Comparison of ENCODE assay signal across 16 cellular contexts in genomic region chr12:3213768-3214167, GRCh38.
DNase-seq lines count a peak whose midpoint lies in the region; ATAC-seq and TF ChIP-seq lines count a peak whose summit lies in the region.
"Had no signal": no experiment of that assay in that cellular context is flagged by ENCODE, and none has a peak within 500 bp of the region (broad histone marks: within the 10 kb centered on the region; RNA-seq: fewer than 3 reads in every experiment).

No MANE protein-coding gene starts in this region.

- H3K9me2 ChIP-seq in GM23338 (ENCODE audit: insufficient read depth): no peaks in the 10 kb centered on the region
- no peaks in the 10 kb centered on the region for H3K9me2 ChIP-seq in neural cell (ENCODE audit: insufficient read depth, low read length)

- H3K9ac ChIP-seq in mammary epithelial cell (ENCODE audit: insufficient read depth, low read length): no peak overlapping the region
- no peak overlapping the region for H3K9ac ChIP-seq in endodermal cell (ENCODE audit: extremely low read depth, low read length, poor library complexity, severe bottlenecking)
- peak overlapping the region; percentile 50 for H3K9ac ChIP-seq in neural cell (ENCODE audit: low read length)
- H3K9ac ChIP-seq: KMS-11 had no signal

- H3K9me3 ChIP-seq in breast epithelium: no peaks in the 10 kb centered on the region
- H3K9me3 ChIP-seq in mammary epithelial cell (replicated peaks; ENCODE audit: insufficient read depth, low read length): no peaks in the 10 kb centered on the region
- no peaks in the 10 kb centered on the region for H3K9me3 ChIP-seq in endodermal cell (ENCODE audit: control insufficient read depth, low read length)
- H3K9me3 ChIP-seq in neural cell (ENCODE audit: low read length): no peaks in the 10 kb centered on the region
- H3K9me3 ChIP-seq in testis: no peaks in the 10 kb centered on the region

- no peak for DNase-seq in breast epithelium (ENCODE audit: low spot score in 2 of 2)
- DNase-seq in mammary epithelial cell: no peak
- no peak for DNase-seq in GM23338 (ENCODE audit: low spot score)
- DNase-seq in endodermal cell: no peak
- no peak for DNase-seq in stimulated activated CD4-positive, alpha-beta T cell treated with anti-CD3 and anti-CD28 coated beads, Interleukin-4, amount 100 ng/mL, for 24 hours
- no peak for DNase-seq in GM10248 (ENCODE audit: extremely low spot score)
- no peak for DNase-seq in testis
- DNase-seq: ACHN; GDM1; IMR-90; NCI-H774; NK-92 treated with Interleukin-12 subunit alpha and Interleukin-12 subunit beta, amount 100 ng/mL, for 24 hours had no signal

- peak overlapping the region; percentile 14; the same call in 1 of the 3 replicates for H3K4me3 Mint-ChIP-seq in GM23338
- no peak overlapping the region for H3K4me3 Mint-ChIP-seq in endodermal cell

- H3K4me1 ChIP-seq in breast epithelium (peaks cover 2 to 4% of the 10 kb centered on the region in 2 donors), mammary epithelial cell (ENCODE audit: insufficient read depth, low read length) (peaks cover 27% of the 10 kb centered on the region), GM23338 (ENCODE audit: insufficient read depth) (peaks cover 22% of the 10 kb centered on the region), endodermal cell (ENCODE audit: control insufficient read depth, insufficient read depth, low read length) (peaks cover 8% of the 10 kb centered on the region), testis (peaks cover 13% of the 10 kb centered on the region)

- no peak overlapping the region for H3K4me3 ChIP-seq in breast epithelium
- H3K4me3 ChIP-seq in mammary epithelial cell (replicated peaks in 1 of 3; ENCODE audit: insufficient read depth in 1 of 3, low read depth in 2 of 3, low read length in 3 of 3): no peak overlapping the region
- H3K4me3 ChIP-seq in GM23338: no peak overlapping the region
- H3K4me3 ChIP-seq in endodermal cell (ENCODE audit: low read length): no peak overlapping the region
- H3K4me3 ChIP-seq in neural cell (ENCODE audit: low read length): no peak overlapping the region
- no peak overlapping the region for H3K4me3 ChIP-seq in testis

- CTCF ChIA-PET in mammary epithelial cell (lab: Charles Lee; ENCODE audit: low non-redundant PET): no interaction called here
- CTCF ChIA-PET in GM10248 (lab: Yijun Ruan, JAX): interaction anchor here (1.0 to 1.8 kb wide), 6 partner anchors 8 to 87 kb away, joined by 3 to 10 read pairs (median 4); no protein-coding TSS in a partner anchor

- H3K4me1 Mint-ChIP-seq in GM23338 (peaks cover 31% of the 10 kb centered on the region), endodermal cell (peaks cover 38% of the 10 kb centered on the region)

- H3K27me3 ChIP-seq in breast epithelium: no peaks in the 10 kb centered on the region
- no peaks in the 10 kb centered on the region for H3K27me3 ChIP-seq in mammary epithelial cell (ENCODE audit: insufficient read depth, low read length)
- no peaks in the 10 kb centered on the region for H3K27me3 ChIP-seq in GM23338 (ENCODE audit: insufficient read depth)
- H3K27me3 ChIP-seq in endodermal cell (ENCODE audit: control insufficient read depth, insufficient read depth, low read length, poor library complexity, severe bottlenecking): no peaks in the 10 kb centered on the region
- no peaks in the 10 kb centered on the region for H3K27me3 ChIP-seq in neural cell (ENCODE audit: insufficient read depth, low read depth, low read length)
- H3K27me3 ChIP-seq in testis: no peaks in the 10 kb centered on the region

- H3K27me3 Mint-ChIP-seq in GM23338 (ENCODE audit: insufficient read depth, low read depth, poor library complexity): peaks cover 8% of the 10 kb centered on the region
- no peaks in the 10 kb centered on the region for H3K27me3 Mint-ChIP-seq in endodermal cell (ENCODE audit: insufficient read depth)

- peak overlapping the region; percentile 76 to 89 for H3K27ac ChIP-seq in breast epithelium
- H3K27ac ChIP-seq in mammary epithelial cell (ENCODE audit: insufficient read depth, low read depth, low read length): no peak overlapping the region
- H3K27ac ChIP-seq in GM23338 (ENCODE audit: low read depth): no peak overlapping the region
- H3K27ac ChIP-seq in endodermal cell (ENCODE audit: low read depth, low read length): no peak overlapping the region
- peak overlapping the region; percentile 75 for H3K27ac ChIP-seq in neural cell (ENCODE audit: low read length)
- no peak overlapping the region for H3K27ac ChIP-seq in testis
- H3K27ac ChIP-seq: 22Rv1, KMS-11, RWPE1 had no signal

- H3K4me2 ChIP-seq in mammary epithelial cell (ENCODE audit: insufficient read depth, low read depth, low read length) (no peak overlapping the region), GM23338 (peak overlapping the region; percentile 62), neural cell (ENCODE audit: low read length) (no peak overlapping the region)
- H3K4me2 ChIP-seq: KMS-11 had no signal

- H3K79me2 ChIP-seq in mammary epithelial cell (ENCODE audit: insufficient read depth, low read length) (no peaks in the 10 kb centered on the region), GM23338 (replicated peaks; ENCODE audit: insufficient read depth) (no peaks in the 10 kb centered on the region), neural cell (replicated peaks; ENCODE audit: insufficient read depth, low read length) (no peaks in the 10 kb centered on the region)

- H3F3A ChIP-seq in GM23338 (replicated peaks; ENCODE audit: low read depth): 0 out of 2 replicates have a peak, but pooled peaks cover 4% of the 10 kb centered on the region
- no peaks in the 10 kb centered on the region for H3F3A ChIP-seq in neural cell (ENCODE audit: insufficient read depth, low read length, poor library complexity, severe bottlenecking)

- H4K20me1 ChIP-seq in mammary epithelial cell (ENCODE audit: insufficient read depth, low read length) (no peaks in the 10 kb centered on the region), GM23338 (replicated peaks; ENCODE audit: insufficient read depth) (no peaks in the 10 kb centered on the region), neural cell (ENCODE audit: insufficient read depth) (no peaks in the 10 kb centered on the region)

- H3K36me3 ChIP-seq in breast epithelium (no peaks in the 10 kb centered on the region), mammary epithelial cell (ENCODE audit: insufficient read depth, low read length) (no peaks in the 10 kb centered on the region), GM23338 (ENCODE audit: insufficient read depth) (no peaks in the 10 kb centered on the region), endodermal cell (ENCODE audit: control insufficient read depth, insufficient read depth, low read length) (no peaks in the 10 kb centered on the region), neural cell (ENCODE audit: insufficient read depth, low read length) (no peaks in the 10 kb centered on the region), testis (ENCODE audit: low read depth, missing control alignments) (no peaks in the 10 kb centered on the region)

- WGBS in mammary epithelial cell (ENCODE audit: low coverage, missing lambda C conversion rate): 100% methylated on average over 3 of the region's 5 CpGs
- WGBS in endodermal cell (ENCODE audit: insufficient coverage in 1 of 2, insufficient read length in 1 of 2), 2 experiments: 89 to 93% methylated on average over 3 to 5 of the region's 5 CpGs
- 81 to 83% methylated on average over 5 of the region's 5 CpGs for WGBS in testis, 2 donors

- POLR2A ChIA-PET in GM10248 (lab: Yijun Ruan, JAX): no interaction called here

- no peak for ATAC-seq in GM23338

- in situ Hi-C loops in mammary epithelial cell (cut with MboI; ENCODE audit: low sequenced_read_pairs in 2 of 2): no loop called here

- H3K36me3 Mint-ChIP-seq in GM23338 (ENCODE audit: low read depth) (no peaks in the 10 kb centered on the region), endodermal cell (ENCODE audit: low read depth) (peaks cover 6% of the 10 kb centered on the region)

- H3K27ac Mint-ChIP-seq in GM23338 (no peak overlapping the region), endodermal cell (peak overlapping the region; percentile 64)

- dilution Hi-C loops in mammary epithelial cell (cut with HindIII; ENCODE audit: low sequenced_read_pairs): no loop called here

- TF ChIP-seq CTCF in breast epithelium (IDR thresholded peaks at IDR 0.05) (no peak), mammary epithelial cell (conservative IDR thresholded peaks at IDR 0.05 in 1 of 2, IDR thresholded peaks at IDR 0.05 in 1 of 2; ENCODE audit: extremely low read depth in 1 of 2, insufficient read depth in 1 of 2, low read depth in 1 of 2, low read length in 2 of 2) (no peak), GM23338 (conservative IDR thresholded peaks at IDR 0.05; ENCODE audit: low read depth in 2 of 2) (no peak), endodermal cell (conservative IDR thresholded peaks at IDR 0.05) (no peak), neural cell (IDR thresholded peaks at IDR 0.05; ENCODE audit: poor library complexity, severe bottlenecking) (no peak), GM10248 (IDR thresholded peaks at IDR 0.05; ENCODE audit: control extremely low read depth, extremely low read depth, low read depth, missing control alignments) (no peak), testis (IDR thresholded peaks at IDR 0.05) (no peak)

- H3K9me3 Mint-ChIP-seq in GM23338 (no peaks in the 10 kb centered on the region), endodermal cell (no peaks in the 10 kb centered on the region)

- TF ChIP-seq EP300 in neural cell (conservative IDR thresholded peaks at IDR 0.05; ENCODE audit: poor library complexity, severe bottlenecking): no peak

- TF ChIP-seq POLR2A in breast epithelium (IDR thresholded peaks at IDR 0.05) (no peak), testis (IDR thresholded peaks at IDR 0.05) (no peak)

- no TSS peak for BruUV-seq in mammary epithelial cell (replicated peaks; lab: Mats Ljungman, UMichigan)

- no peak for TF ChIP-seq RAD21 in neural cell (conservative IDR thresholded peaks at IDR 0.05)

- intact Hi-C loops in breast epithelium (cut with DNase I; ENCODE audit: low total_unique reads): loop anchor here (10.0 kb wide), 1 partner anchor 51 kb away; no protein-coding TSS in a partner anchor
- intact Hi-C loops in mammary epithelial cell (cut with micrococcal nuclease): no loop called here
- intact Hi-C loops in testis (cut with DNase I; ENCODE audit: low total_unique reads): no loop called here

- no peak overlapping the region for H2AFZ ChIP-seq in mammary epithelial cell (ENCODE audit: low read depth, low read length)
- no peak overlapping the region for H2AFZ ChIP-seq in GM23338
- H2AFZ ChIP-seq in neural cell (ENCODE audit: low read depth, low read length): no peak overlapping the region

TF ChIP-seq in GM23338, 12 proteins besides CTCF, POLR2A, EP300 and RAD21:
- no peak for TF ChIP-seq ZNF331 (CRISPR knock-in tag; IDR thresholded peaks at IDR 0.05; ENCODE audit: low read depth)
TF ChIP-seq in GM23338: peak in this region for 0.

TF ChIP-seq in neural cell, 6 proteins besides CTCF, POLR2A, EP300 and RAD21 (continues in another document):
- no peak for TF ChIP-seq SMC3 (conservative IDR thresholded peaks at IDR 0.05; ENCODE audit: poor library complexity)

Comparison
In these comparisons a context has a peak if more than half of its experiments do, and no peak if none do; other contexts are left out.
1. H3K27ac ChIP-seq: peak in breast epithelium (2 of 2) and neural cell (single experiment); none in mammary epithelial cell (single experiment), GM23338 (single experiment), endodermal cell (single experiment) and testis (0 of 2).